8 cellular contexts compared by ENCODE assay signal in genomic region chr12:68612675-68613074, GRCh38. TPM values are rescaled to one million over a fixed set of nuclear protein-coding genes. Genes with fewer than 3 reads are reported as not detected.
DNase-seq lines count a peak whose midpoint lies in the region; ATAC-seq and TF ChIP-seq lines count a peak whose summit lies in the region.

No MANE protein-coding gene starts in this region.

- H3K27ac Mint-ChIP-seq in activated CD8-positive, alpha-beta T cell treated with anti-CD3 and anti-CD28 coated beads for 36 hours: peak overlapping the region; percentile 97
- H3K27ac Mint-ChIP-seq in stimulated activated naive B cell treated with anti-CD40 and anti-IgM and Interleukin-4, amounts not matched to agents 10 μg/mL and 1 μg/mL and 100 μg/mL, for 72 hours: peak overlapping the region; percentile 95

- H3K27me3 Mint-ChIP-seq in activated CD8-positive, alpha-beta T cell treated with anti-CD3 and anti-CD28 coated beads for 36 hours: no peaks in the 10 kb centered on the region
- H3K27me3 Mint-ChIP-seq in stimulated activated naive B cell treated with anti-CD40 and anti-IgM and Interleukin-4, amounts not matched to agents 10 μg/mL and 1 μg/mL and 100 μg/mL, for 72 hours: no peaks in the 10 kb centered on the region

- peak overlapping the region; percentile 70 for H3K4me3 ChIP-seq in HL-60 (replicated peaks; ENCODE audit: insufficient read depth, low read length)
- H3K4me3 ChIP-seq in iPS-15b (ENCODE audit: low read depth, low read length): peak overlapping the region; percentile 87

- CTCF ChIA-PET in activated CD8-positive, alpha-beta T cell treated with anti-CD3 and anti-CD28 coated beads for 36 hours (lab: Charles Lee): interaction anchor here (0.7 to 1.8 kb wide), 7 partner anchors 10 to 257 kb away, joined by 3 to 5 read pairs (median 3); no protein-coding TSS in a partner anchor

- intact Hi-C loops in activated CD8-positive, alpha-beta T cell treated with anti-CD3 and anti-CD28 coated beads for 36 hours (cut with micrococcal nuclease): loop anchor here (5.0 to 10.0 kb wide), 4 partner anchors 35 to 248 kb away; partner anchors contain the start of gene NUP107

- peak overlapping the region; percentile 98 for H3K4me3 Mint-ChIP-seq in activated CD8-positive, alpha-beta T cell treated with anti-CD3 and anti-CD28 coated beads for 36 hours
- peak overlapping the region; percentile 93 to 98 for H3K4me3 Mint-ChIP-seq in stimulated activated naive B cell treated with anti-CD40 and anti-IgM and Interleukin-4, amounts not matched to agents 10 μg/mL and 1 μg/mL and 100 μg/mL, for 72 hours

- H3K36me3 Mint-ChIP-seq in activated CD8-positive, alpha-beta T cell treated with anti-CD3 and anti-CD28 coated beads for 36 hours (ENCODE audit: low read depth): peaks cover 47% of the 10 kb centered on the region
- peaks cover 13 to 28% of the 10 kb centered on the region in 2 donors for H3K36me3 Mint-ChIP-seq in stimulated activated naive B cell treated with anti-CD40 and anti-IgM and Interleukin-4, amounts not matched to agents 10 μg/mL and 1 μg/mL and 100 μg/mL, for 72 hours

- peak overlapping the region; percentile 95 for H3K27ac ChIP-seq in HL-60 (replicated peaks)

- ATAC-seq in activated CD8-positive, alpha-beta T cell treated with anti-CD3 and anti-CD28 coated beads for 36 hours: no peak
- ATAC-seq in stimulated activated naive B cell treated with anti-CD40 and anti-IgM and Interleukin-4, amounts not matched to agents 10 μg/mL and 1 μg/mL and 100 μg/mL, for 72 hours (replicated peaks): no peak
- ATAC-seq in GM21367 (IDR thresholded peaks at IDR 0.05; ENCODE audit: unreplicated experiment): no peak

- peaks cover 12% of the 10 kb centered on the region for H3K4me1 ChIP-seq in iPS-15b (ENCODE audit: control insufficient read depth, insufficient read depth, low read length)

- no peaks in the 10 kb centered on the region for H3K9me3 ChIP-seq in iPS-15b (ENCODE audit: control insufficient read depth, insufficient read depth, low read length)

- H3K9me3 Mint-ChIP-seq in activated CD8-positive, alpha-beta T cell treated with anti-CD3 and anti-CD28 coated beads for 36 hours: no peaks in the 10 kb centered on the region
- H3K9me3 Mint-ChIP-seq in stimulated activated naive B cell treated with anti-CD40 and anti-IgM and Interleukin-4, amounts not matched to agents 10 μg/mL and 1 μg/mL and 100 μg/mL, for 72 hours: no peaks in the 10 kb centered on the region

- DNase-seq in HL-60 (ENCODE audit: low read depth in 1 of 2, low spot score in 1 of 2) (no peak), anterior cingulate cortex (lab: John Stamatoyannopoulos, UW) (no peak), NCI-H146 (lab: John Stamatoyannopoulos, UW) (no peak)
- no peak for DNase-seq in activated CD8-positive, alpha-beta T cell treated with anti-CD3 and anti-CD28 coated beads for 36 hours
- DNase-seq in stimulated activated naive B cell treated with anti-CD40 and anti-IgM and Interleukin-4, amounts not matched to agents 10 μg/mL and 1 μg/mL and 100 μg/mL, for 72 hours: no peak
- DNase-seq in stimulated activated CD8-positive, alpha-beta memory T cell treated with anti-CD3 and anti-CD28 coated beads, Interleukin-4, amount 100 ng/mL, for 48 hours: no peak

- TF ChIP-seq CTCF in HL-60 (IDR thresholded peaks at IDR 0.05; ENCODE audit: insufficient read depth, low read length): no peak
- no peak for TF ChIP-seq CTCF in activated CD8-positive, alpha-beta T cell treated with anti-CD3 and anti-CD28 coated beads for 36 hours (IDR thresholded peaks at IDR 0.05)

- H3K9ac ChIP-seq in iPS-15b (ENCODE audit: low read depth, low read length): no peak overlapping the region

- POLR2A ChIA-PET in activated CD8-positive, alpha-beta T cell treated with anti-CD3 and anti-CD28 coated beads for 36 hours (lab: Charles Lee): interaction anchor here (0.7 to 5.8 kb wide), 18 partner anchors 9 to 456 kb away, joined by 3 to 33 read pairs (median 3); no protein-coding TSS in a partner anchor

- no peaks in the 10 kb centered on the region for H3K36me3 ChIP-seq in iPS-15b (ENCODE audit: control insufficient read depth, insufficient read depth, low read length)

- H3K4me1 Mint-ChIP-seq in activated CD8-positive, alpha-beta T cell treated with anti-CD3 and anti-CD28 coated beads for 36 hours (ENCODE audit: low read depth): peaks cover 43% of the 10 kb centered on the region
- H3K4me1 Mint-ChIP-seq in stimulated activated naive B cell treated with anti-CD40 and anti-IgM and Interleukin-4, amounts not matched to agents 10 μg/mL and 1 μg/mL and 100 μg/mL, for 72 hours: peaks cover 23 to 47% of the 10 kb centered on the region in 2 donors

- H3K27me3 ChIP-seq in HL-60 (ENCODE audit: insufficient read depth, poor library complexity, severe bottlenecking) (no peaks in the 10 kb centered on the region), iPS-15b (ENCODE audit: control insufficient read depth, insufficient read depth, low read length) (no peaks in the 10 kb centered on the region)

RNA-seq across cellular contexts. Expression of gene RAP1B, which starts 2.0 kb away (rescaled TPM):
- 100 to 1,000 TPM; 187 to 192 TPM for total RNA-seq in activated CD8-positive, alpha-beta T cell treated with anti-CD3 and anti-CD28 coated beads for 36 hours
